Comparison of ENCODE assay signal across 1 cellular context in genomic region chr17:4412933-4413831, GRCh38.
TF ChIP-seq lines count a peak whose summit lies in the region.

No MANE protein-coding gene starts in this region.

TF ChIP-seq in K562, 482 proteins besides CTCF, POLR2A, EP300 and RAD21 (continued from another document):
- no peak for TF ChIP-seq ZNF277 (CRISPR knock-in tag; IDR thresholded peaks at IDR 0.05; ENCODE audit: borderline replicate concordance)
- peak; percentile 23; the same call in 1 of the 2 replicates for TF ChIP-seq ESRRA (IDR thresholded peaks at IDR 0.05; ENCODE audit: borderline replicate concordance, low read depth)
- peak; percentile 24; the same call in 1 of the 2 replicates for TF ChIP-seq XRCC5 (IDR thresholded peaks at IDR 0.05; ENCODE audit: low read depth, low read length)
- TF ChIP-seq ZBTB9 (CRISPR knock-in tag; IDR thresholded peaks at IDR 0.05): 0 out of 2 replicates have a peak, but pooled peaks have one; percentile 35
- TF ChIP-seq ATF7 (IDR thresholded peaks at IDR 0.05): 0 out of 2 replicates have a peak, but pooled peaks have one; percentile 26
- no peak for TF ChIP-seq RUNX1 (IDR thresholded peaks at IDR 0.05; ENCODE audit: low read depth)
- 0 out of 2 replicates have a peak, but pooled peaks have one; percentile 13 for TF ChIP-seq RB1 (IDR thresholded peaks at IDR 0.05; ENCODE audit: low read depth)
- TF ChIP-seq POLR3A (IDR thresholded peaks at IDR 0.05; ENCODE audit: borderline replicate concordance, extremely low read depth, insufficient read depth, insufficient read length): no peak
- peak; percentile 33; the same call in 1 of the 2 replicates for TF ChIP-seq TFAP4 (CRISPR knock-in tag; IDR thresholded peaks at IDR 0.05; ENCODE audit: borderline replicate concordance)
- peak; percentile 19; the same call in 1 of the 2 replicates for TF ChIP-seq CREM (IDR thresholded peaks at IDR 0.05; ENCODE audit: low read depth)
- TF ChIP-seq ARID2 (IDR thresholded peaks at IDR 0.05): peak; percentile 64; the same call in 1 of the 2 replicates
- TF ChIP-seq DEAF1 (CRISPR knock-in tag; IDR thresholded peaks at IDR 0.05): peak; percentile 73
- no peak for TF ChIP-seq POU5F1 (IDR thresholded peaks at IDR 0.05; ENCODE audit: borderline replicate concordance, low read depth, low read length, partially characterized antibody)
- TF ChIP-seq KDM1A (IDR thresholded peaks at IDR 0.05): peak in 1 of 2 experiments; percentile 56; a peak in 2 of 4 replicates
- TF ChIP-seq RBM25 (IDR thresholded peaks at IDR 0.05; ENCODE audit: low read depth, low read length, severe bottlenecking): peak; percentile 29
- no peak for TF ChIP-seq ZBTB8A (IDR thresholded peaks at IDR 0.05; ENCODE audit: partially characterized antibody)
- TF ChIP-seq SPI1 (IDR thresholded peaks at IDR 0.05; ENCODE audit: borderline replicate concordance, low read depth, low read length): peak; percentile 22; the same call in 1 of the 2 replicates
- TF ChIP-seq STAG1 (CRISPR knock-in tag; IDR thresholded peaks at IDR 0.05; ENCODE audit: borderline replicate concordance): peak; percentile 86
- peak; percentile 29; the same call in 1 of the 2 replicates for TF ChIP-seq NFIC (IDR thresholded peaks at IDR 0.05)
- TF ChIP-seq FOSL1 (tag; conservative IDR thresholded peaks at IDR 0.05): no peak
- TF ChIP-seq BCOR (IDR thresholded peaks at IDR 0.05): peak; percentile 81
- 0 out of 2 replicates have a peak, but pooled peaks have one; percentile 63 for TF ChIP-seq HDAC2 (IDR thresholded peaks at IDR 0.05)
- TF ChIP-seq SMC3 (conservative IDR thresholded peaks at IDR 0.05; ENCODE audit: insufficient read depth, low read depth, low read length): peak; percentile 91
- peak; percentile 40; the same call in 1 of the 2 replicates for TF ChIP-seq SMARCA5 (IDR thresholded peaks at IDR 0.05)
- TF ChIP-seq CC2D1A (IDR thresholded peaks at IDR 0.05): peak; percentile 84
- 0 out of 2 replicates have a peak, but pooled peaks have one; percentile 49 for TF ChIP-seq ADNP (tag; IDR thresholded peaks at IDR 0.05)
- TF ChIP-seq CTBP1 (IDR thresholded peaks at IDR 0.05; ENCODE audit: borderline replicate concordance): peak; percentile 53; the same call in 1 of the 2 replicates
